19 cellular contexts compared by ENCODE assay signal in genomic region chr3:24271228-24271627, GRCh38.
DNase-seq lines count a peak whose midpoint lies in the region; ATAC-seq, FAIRE-seq and TF ChIP-seq lines count a peak whose summit lies in the region.
"Had no signal": no experiment of that assay in that cellular context is flagged by ENCODE, and none has a peak within 500 bp of the region (broad histone marks: within the 10 kb centered on the region; RNA-seq: fewer than 3 reads in every experiment).

No MANE protein-coding gene starts in this region.

- H2AFZ ChIP-seq in HepG2 (ENCODE audit: low read length) (no peak overlapping the region), neural progenitor cell (replicated peaks) (no peak overlapping the region)

- no peak for TF ChIP-seq POLR2A in HepG2 (IDR thresholded peaks at IDR 0.05; ENCODE audit: insufficient read depth in 1 of 2, low read depth in 2 of 2, low read length in 2 of 2)
- TF ChIP-seq POLR2A in GM18505 (IDR thresholded peaks at IDR 0.05; ENCODE audit: borderline replicate concordance, extremely low read depth, insufficient read depth, insufficient read length): no peak

- peaks cover 4% of the 10 kb centered on the region for H3K27me3 Mint-ChIP-seq in neural progenitor cell (ENCODE audit: insufficient read depth, low read depth)
- H3K27me3 Mint-ChIP-seq: CD8-positive, alpha-beta memory T cell had no signal

- H3K27me3 ChIP-seq in liver (ENCODE audit: control insufficient read depth in 4 of 4, insufficient read depth in 4 of 4, low read length in 3 of 4): no peaks in the 10 kb centered on the region
- no peaks in the 10 kb centered on the region for H3K27me3 ChIP-seq in HepG2 (ENCODE audit: control insufficient read depth in 1 of 2, insufficient read depth in 2 of 2, low read length in 2 of 2)
- no peaks in the 10 kb centered on the region for H3K27me3 ChIP-seq in neural progenitor cell
- no peaks in the 10 kb centered on the region for H3K27me3 ChIP-seq in skeletal muscle tissue (ENCODE audit: control insufficient read depth in 3 of 3, insufficient read depth in 3 of 3, low read length in 3 of 3)
- no peaks in the 10 kb centered on the region for H3K27me3 ChIP-seq in HAP-1 (ENCODE audit: low read depth)
- H3K27me3 ChIP-seq: BLaER1 had no signal

- H3K79me2 ChIP-seq in HepG2 (ENCODE audit: insufficient read depth, low read length): no peaks in the 10 kb centered on the region
- no peaks in the 10 kb centered on the region for H3K79me2 ChIP-seq in neural progenitor cell (ENCODE audit: low read depth)

- H3K4me3 Mint-ChIP-seq in neural progenitor cell: no peak overlapping the region
- H3K4me3 Mint-ChIP-seq: CD8-positive, alpha-beta memory T cell; HFFc6 had no signal

- peaks cover 11% of the 10 kb centered on the region for H3K4me1 Mint-ChIP-seq in neural progenitor cell
- H3K4me1 Mint-ChIP-seq: CD8-positive, alpha-beta memory T cell had no signal

- BruUV-seq in HepG2 (replicated peaks; lab: Mats Ljungman, UMichigan): no TSS peak

- peaks cover 7% of the 10 kb centered on the region for H3F3A ChIP-seq in neural progenitor cell (ENCODE audit: low read depth)

- peaks cover 4 to 25% (median 12%) of the 10 kb centered on the region in 4 donors for H3K4me1 ChIP-seq in liver (ENCODE audit: control insufficient read depth in 4 of 4, insufficient read depth in 4 of 4, low read length in 3 of 4)
- H3K4me1 ChIP-seq in HepG2 (ENCODE audit: insufficient read depth, low read length): peaks cover 26% of the 10 kb centered on the region
- peaks cover 14% of the 10 kb centered on the region for H3K4me1 ChIP-seq in neural progenitor cell
- peaks cover 6 to 14% (median 12%) of the 10 kb centered on the region in 3 donors for H3K4me1 ChIP-seq in skeletal muscle tissue (ENCODE audit: control insufficient read depth in 3 of 3, insufficient read depth in 3 of 3, low read length in 3 of 3)
- no peaks in the 10 kb centered on the region for H3K4me1 ChIP-seq in HAP-1
- H3K4me1 ChIP-seq: BLaER1, Caco-2 had no signal

- TF ChIP-seq EP300 in HepG2 (IDR thresholded peaks at IDR 0.05; ENCODE audit: low read depth in 2 of 2, low read length in 2 of 2) (no peak), HepG2 (CRISPR knock-in tag; IDR thresholded peaks at IDR 0.05; ENCODE audit: borderline replicate concordance) (no peak)

- DNase-seq in HepG2 (ENCODE audit: low spot score) (no peak), neural progenitor cell (ENCODE audit: low spot score) (no peak), DMS 273 (lab: John Stamatoyannopoulos, UW; ENCODE audit: unreplicated experiment) (no peak), HAP-1 (ENCODE audit: low spot score in 2 of 2) (no peak)
- DNase-seq: Caco-2; CD8-positive, alpha-beta memory T cell; DMS53; GOT3; HCEC 1CT; HFFc6; IMR-90; KG1 had no signal

- no peak for TF ChIP-seq RAD21 in liver (IDR thresholded peaks at IDR 0.05)
- TF ChIP-seq RAD21 in HepG2 (CRISPR knock-in tag; IDR thresholded peaks at IDR 0.05): no peak

- CTCF ChIA-PET in HepG2 (lab: Yijun Ruan, JAX; ENCODE audit: low intra/inter-chr PET ratio, low total read pairs): no interaction called here

- H3K36me3 ChIP-seq in liver (ENCODE audit: control insufficient read depth in 4 of 4, insufficient read depth in 3 of 4, low read depth in 1 of 4, low read length in 3 of 4) (no peaks in the 10 kb centered on the region), HepG2 (replicated peaks in 1 of 2; ENCODE audit: control insufficient read depth in 1 of 2, insufficient read depth in 2 of 2, low read length in 2 of 2) (no peaks in the 10 kb centered on the region; a peak in 1 of 5 replicates), neural progenitor cell (no peaks in the 10 kb centered on the region), skeletal muscle tissue (ENCODE audit: control insufficient read depth in 3 of 3, insufficient read depth in 3 of 3, low read length in 3 of 3) (no peaks in the 10 kb centered on the region), HAP-1 (replicated peaks) (no peaks in the 10 kb centered on the region)
- H3K36me3 ChIP-seq: BLaER1 had no signal

- in situ Hi-C loops in HepG2 (cut with HindIII; ENCODE audit: extremely low pct_ligation_motif_present, low pct_unique_long_range_greater_than_20kb): loop anchor here (25.0 kb wide), 1 partner anchor 366 kb away; no protein-coding TSS in a partner anchor
- in situ Hi-C loops in HAP-1 (cut with MboI; ENCODE audit: low sequenced_read_pairs): no loop called here

- TF ChIP-seq CTCF in liver (IDR thresholded peaks at IDR 0.05; ENCODE audit: low read depth, low read length, missing input control): no peak
- no peak for TF ChIP-seq CTCF in HepG2 (CRISPR knock-in tag; IDR thresholded peaks at IDR 0.05)
- no peak for TF ChIP-seq CTCF in neural progenitor cell (IDR thresholded peaks at IDR 0.05)

- no peaks in the 10 kb centered on the region for H3K9me3 Mint-ChIP-seq in neural progenitor cell
- H3K9me3 Mint-ChIP-seq: CD8-positive, alpha-beta memory T cell; HFFc6 had no signal

- FAIRE-seq in HepG2 (lab: Jason Lieb, UNC): no peak
- FAIRE-seq: GM18507 had no signal

- intact Hi-C loops in HepG2 (cut with micrococcal nuclease; ENCODE audit: unreplicated experiment): no loop called here

- POLR2A ChIA-PET in HepG2 (lab: Yijun Ruan, JAX): interaction anchor here (1.8 kb wide), 1 partner anchor 225 kb away, joined by 7 read pairs; no protein-coding TSS in a partner anchor

- H3K9ac ChIP-seq in liver (ENCODE audit: low read depth in 1 of 2, low read length in 2 of 2): no peak overlapping the region
- no peak overlapping the region for H3K9ac ChIP-seq in HepG2 (ENCODE audit: insufficient read depth, low read depth, low read length)
- no peak overlapping the region for H3K9ac ChIP-seq in neural progenitor cell
- H3K9ac ChIP-seq in skeletal muscle tissue (ENCODE audit: low read depth in 1 of 3, low read length in 3 of 3): peak overlapping the region in 1 of 3 donors; percentile 30
- H3K9ac ChIP-seq: BLaER1 had no signal

- no peak overlapping the region for H3K4me3 ChIP-seq in liver (ENCODE audit: low read depth in 1 of 3, low read length in 3 of 3)
- H3K4me3 ChIP-seq in HepG2 (replicated peaks in 1 of 3; ENCODE audit: insufficient read depth in 1 of 3, low read depth in 2 of 3, low read length in 3 of 3): no peak overlapping the region
- no peak overlapping the region for H3K4me3 ChIP-seq in neural progenitor cell
- no peak overlapping the region for H3K4me3 ChIP-seq in skeletal muscle tissue (ENCODE audit: low read length in 3 of 3)
- H3K4me3 ChIP-seq in HAP-1: no peak overlapping the region
- H3K4me3 ChIP-seq: BLaER1 had no signal

- 66% methylated on average over 3 of the region's 3 CpGs for WGBS in liver
- WGBS in HepG2 (ENCODE audit: low lambda C conversion rate): 91% methylated on average over 3 of the region's 3 CpGs

- ATAC-seq in HepG2 (no peak), GM19467 (IDR thresholded peaks at IDR 0.05; ENCODE audit: unreplicated experiment) (no peak), GM18505 (IDR thresholded peaks at IDR 0.05; ENCODE audit: unreplicated experiment) (no peak)

- H3K4me2 ChIP-seq in HepG2 (ENCODE audit: low read depth, low read length) (no peak overlapping the region), neural progenitor cell (peak overlapping the region; percentile 25)
- H3K4me2 ChIP-seq: BLaER1 had no signal

- H3K27ac Mint-ChIP-seq in neural progenitor cell: no peak overlapping the region
- H3K27ac Mint-ChIP-seq: CD8-positive, alpha-beta memory T cell; HFFc6 had no signal

- no peaks in the 10 kb centered on the region for H3K9me3 ChIP-seq in liver (ENCODE audit: control insufficient read depth in 4 of 4, low read length in 3 of 4)
- no peaks in the 10 kb centered on the region for H3K9me3 ChIP-seq in HepG2 (ENCODE audit: low read length)
- no peaks in the 10 kb centered on the region for H3K9me3 ChIP-seq in neural progenitor cell (ENCODE audit: low read depth)
- H3K9me3 ChIP-seq in skeletal muscle tissue (ENCODE audit: control insufficient read depth in 3 of 3, low read length in 3 of 3): no peaks in the 10 kb centered on the region
- H3K9me3 ChIP-seq in HAP-1: no peaks in the 10 kb centered on the region
- H3K9me3 ChIP-seq: BLaER1, Caco-2 had no signal

- no peaks in the 10 kb centered on the region for H4K20me1 ChIP-seq in HepG2 (ENCODE audit: insufficient read depth, low read length)
- H4K20me1 ChIP-seq in neural progenitor cell (ENCODE audit: low read depth): no peaks in the 10 kb centered on the region
- H4K20me1 ChIP-seq: BLaER1 had no signal

- no peaks in the 10 kb centered on the region for H3K36me3 Mint-ChIP-seq in neural progenitor cell
- H3K36me3 Mint-ChIP-seq: CD8-positive, alpha-beta memory T cell had no signal

- peak overlapping the region; percentile 17 to 19 for H3K27ac ChIP-seq in liver (ENCODE audit: low read depth in 1 of 2, low read length in 2 of 2)
- H3K27ac ChIP-seq in HepG2 (ENCODE audit: extremely low read length, insufficient read depth, low read length): no peak overlapping the region
- H3K27ac ChIP-seq in neural progenitor cell: no peak overlapping the region
- H3K27ac ChIP-seq in skeletal muscle tissue (ENCODE audit: low read depth, low read length): peak overlapping the region; percentile 41
- H3K27ac ChIP-seq: 22Rv1, BLaER1 had no signal

TF ChIP-seq in liver, 16 proteins besides CTCF, POLR2A, EP300 and RAD21 (continues in another document):
- no peak for TF ChIP-seq MAX (IDR thresholded peaks at IDR 0.05)
- no peak for TF ChIP-seq RXRA (IDR thresholded peaks at IDR 0.05)
- no peak for TF ChIP-seq TAF1 (conservative IDR thresholded peaks at IDR 0.05)
- no peak for TF ChIP-seq GABPA (IDR thresholded peaks at IDR 0.05 in 1 of 2, conservative IDR thresholded peaks at IDR 0.05 in 1 of 2)

TF ChIP-seq in HepG2, 621 proteins besides CTCF, POLR2A, EP300 and RAD21:
- TF ChIP-seq ZFP41 (CRISPR knock-in tag; IDR thresholded peaks at IDR 0.05; ENCODE audit: borderline replicate concordance) (no peak), DR1 (CRISPR knock-in tag; IDR thresholded peaks at IDR 0.05) (no peak), TEAD3 (CRISPR knock-in tag; optimal IDR thresholded peaks at IDR 0.05; ENCODE audit: borderline replicate concordance) (no peak), ZNF547 (CRISPR knock-in tag; IDR thresholded peaks at IDR 0.05) (no peak), ZNF616 (CRISPR knock-in tag; IDR thresholded peaks at IDR 0.05; ENCODE audit: low read depth) (no peak), HDAC6 (IDR thresholded peaks at IDR 0.05; ENCODE audit: low read depth, low read length) (no peak), FOXO1 (CRISPR knock-in tag; IDR thresholded peaks at IDR 0.05) (no peak), ZC3H4 (CRISPR knock-in tag; IDR thresholded peaks at IDR 0.05; ENCODE audit: borderline replicate concordance) (no peak), MAX (IDR thresholded peaks at IDR 0.05) (no peak), ARID2 (CRISPR knock-in tag; IDR thresholded peaks at IDR 0.05; ENCODE audit: borderline replicate concordance) (no peak), CBX5 (CRISPR knock-in tag; IDR thresholded peaks at IDR 0.05; ENCODE audit: borderline replicate concordance) (no peak), ZNF550 (CRISPR knock-in tag; IDR thresholded peaks at IDR 0.05; ENCODE audit: borderline replicate concordance) (no peak), SMC3 (IDR thresholded peaks at IDR 0.05; ENCODE audit: low read length) (no peak)

Comparison
In these comparisons a context has a peak if more than half of its experiments do, and no peak if none do; other contexts are left out.
1. H3K27ac ChIP-seq: peak in liver (2 of 2) and skeletal muscle tissue (single experiment); none in HepG2 (single experiment) and neural progenitor cell (single experiment).